ENCODE assay signal across 2 cellular contexts in genomic region chr20:40393161-40393560, GRCh38.
TF ChIP-seq lines count a peak whose summit lies in the region.

No MANE protein-coding gene starts in this region.

TF ChIP-seq in GM23338, 12 proteins besides CTCF, POLR2A, EP300 and RAD21 (continued from another document):
- TF ChIP-seq, protein P1, sequence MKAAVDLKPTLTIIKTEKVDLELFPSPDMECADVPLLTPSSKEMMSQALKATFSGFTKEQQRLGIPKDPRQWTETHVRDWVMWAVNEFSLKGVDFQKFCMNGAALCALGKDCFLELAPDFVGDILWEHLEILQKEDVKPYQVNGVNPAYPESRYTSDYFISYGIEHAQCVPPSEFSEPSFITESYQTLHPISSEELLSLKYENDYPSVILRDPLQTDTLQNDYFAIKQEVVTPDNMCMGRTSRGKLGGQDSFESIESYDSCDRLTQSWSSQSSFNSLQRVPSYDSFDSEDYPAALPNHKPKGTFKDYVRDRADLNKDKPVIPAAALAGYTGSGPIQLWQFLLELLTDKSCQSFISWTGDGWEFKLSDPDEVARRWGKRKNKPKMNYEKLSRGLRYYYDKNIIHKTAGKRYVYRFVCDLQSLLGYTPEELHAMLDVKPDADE (IDR thresholded peaks at IDR 0.05), result no peak
- TF ChIP-seq EZH2 (IDR thresholded peaks at IDR 0.05; ENCODE audit: low read depth, unreplicated experiment) (no peak), ZNF331 (CRISPR knock-in tag; IDR thresholded peaks at IDR 0.05; ENCODE audit: low read depth) (no peak)
- TF ChIP-seq, protein P2, sequence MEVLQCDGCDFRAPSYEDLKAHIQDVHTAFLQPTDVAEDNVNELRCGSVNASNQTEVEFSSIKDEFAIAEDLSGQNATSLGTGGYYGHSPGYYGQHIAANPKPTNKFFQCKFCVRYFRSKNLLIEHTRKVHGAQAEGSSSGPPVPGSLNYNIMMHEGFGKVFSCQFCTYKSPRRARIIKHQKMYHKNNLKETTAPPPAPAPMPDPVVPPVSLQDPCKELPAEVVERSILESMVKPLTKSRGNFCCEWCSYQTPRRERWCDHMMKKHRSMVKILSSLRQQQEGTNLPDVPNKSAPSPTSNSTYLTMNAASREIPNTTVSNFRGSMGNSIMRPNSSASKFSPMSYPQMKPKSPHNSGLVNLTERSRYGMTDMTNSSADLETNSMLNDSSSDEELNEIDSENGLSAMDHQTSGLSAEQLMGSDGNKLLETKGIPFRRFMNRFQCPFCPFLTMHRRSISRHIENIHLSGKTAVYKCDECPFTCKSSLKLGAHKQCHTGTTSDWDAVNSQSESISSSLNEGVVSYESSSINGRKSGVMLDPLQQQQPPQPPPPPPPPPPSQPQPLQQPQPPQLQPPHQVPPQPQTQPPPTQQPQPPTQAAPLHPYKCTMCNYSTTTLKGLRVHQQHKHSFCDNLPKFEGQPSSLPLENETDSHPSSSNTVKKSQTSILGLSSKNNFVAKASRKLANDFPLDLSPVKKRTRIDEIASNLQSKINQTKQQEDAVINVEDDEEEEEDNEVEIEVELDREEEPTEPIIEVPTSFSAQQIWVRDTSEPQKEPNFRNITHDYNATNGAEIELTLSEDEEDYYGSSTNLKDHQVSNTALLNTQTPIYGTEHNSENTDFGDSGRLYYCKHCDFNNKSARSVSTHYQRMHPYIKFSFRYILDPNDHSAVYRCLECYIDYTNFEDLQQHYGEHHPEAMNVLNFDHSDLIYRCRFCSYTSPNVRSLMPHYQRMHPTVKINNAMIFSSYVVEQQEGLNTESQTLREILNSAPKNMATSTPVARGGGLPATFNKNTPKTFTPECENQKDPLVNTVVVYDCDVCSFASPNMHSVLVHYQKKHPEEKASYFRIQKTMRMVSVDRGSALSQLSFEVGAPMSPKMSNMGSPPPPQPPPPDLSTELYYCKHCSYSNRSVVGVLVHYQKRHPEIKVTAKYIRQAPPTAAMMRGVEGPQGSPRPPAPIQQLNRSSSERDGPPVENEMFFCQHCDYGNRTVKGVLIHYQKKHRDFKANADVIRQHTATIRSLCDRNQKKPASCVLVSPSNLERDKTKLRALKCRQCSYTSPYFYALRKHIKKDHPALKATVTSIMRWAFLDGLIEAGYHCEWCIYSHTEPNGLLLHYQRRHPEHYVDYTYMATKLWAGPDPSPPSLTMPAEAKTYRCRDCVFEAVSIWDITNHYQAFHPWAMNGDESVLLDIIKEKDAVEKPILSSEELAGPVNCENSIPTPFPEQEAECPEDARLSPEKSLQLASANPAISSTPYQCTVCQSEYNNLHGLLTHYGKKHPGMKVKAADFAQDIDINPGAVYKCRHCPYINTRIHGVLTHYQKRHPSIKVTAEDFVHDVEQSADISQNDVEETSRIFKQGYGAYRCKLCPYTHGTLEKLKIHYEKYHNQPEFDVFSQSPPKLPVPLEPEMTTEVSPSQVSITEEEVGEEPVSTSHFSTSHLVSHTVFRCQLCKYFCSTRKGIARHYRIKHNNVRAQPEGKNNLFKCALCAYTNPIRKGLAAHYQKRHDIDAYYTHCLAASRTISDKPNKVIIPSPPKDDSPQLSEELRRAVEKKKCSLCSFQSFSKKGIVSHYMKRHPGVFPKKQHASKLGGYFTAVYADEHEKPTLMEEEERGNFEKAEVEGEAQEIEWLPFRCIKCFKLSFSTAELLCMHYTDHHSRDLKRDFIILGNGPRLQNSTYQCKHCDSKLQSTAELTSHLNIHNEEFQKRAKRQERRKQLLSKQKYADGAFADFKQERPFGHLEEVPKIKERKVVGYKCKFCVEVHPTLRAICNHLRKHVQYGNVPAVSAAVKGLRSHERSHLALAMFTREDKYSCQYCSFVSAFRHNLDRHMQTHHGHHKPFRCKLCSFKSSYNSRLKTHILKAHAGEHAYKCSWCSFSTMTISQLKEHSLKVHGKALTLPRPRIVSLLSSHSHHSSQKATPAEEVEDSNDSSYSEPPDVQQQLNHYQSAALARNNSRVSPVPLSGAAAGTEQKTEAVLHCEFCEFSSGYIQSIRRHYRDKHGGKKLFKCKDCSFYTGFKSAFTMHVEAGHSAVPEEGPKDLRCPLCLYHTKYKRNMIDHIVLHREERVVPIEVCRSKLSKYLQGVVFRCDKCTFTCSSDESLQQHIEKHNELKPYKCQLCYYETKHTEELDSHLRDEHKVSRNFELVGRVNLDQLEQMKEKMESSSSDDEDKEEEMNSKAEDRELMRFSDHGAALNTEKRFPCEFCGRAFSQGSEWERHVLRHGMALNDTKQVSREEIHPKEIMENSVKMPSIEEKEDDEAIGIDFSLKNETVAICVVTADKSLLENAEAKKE (CRISPR knock-in tag; IDR thresholded peaks at IDR 0.05), result no peak

TF ChIP-seq in WTC11, 78 proteins besides CTCF, POLR2A, EP300 and RAD21 (continued from another document):
- TF ChIP-seq TEAD1 (CRISPR knock-in tag; IDR thresholded peaks at IDR 0.05), result no peak
- TF ChIP-seq HMGA2 (CRISPR knock-in tag; IDR thresholded peaks at IDR 0.05), result no peak
- no peak for TF ChIP-seq AFF4 (CRISPR knock-in tag; IDR thresholded peaks at IDR 0.05; ENCODE audit: borderline replicate concordance)
- TF ChIP-seq, protein P3, sequence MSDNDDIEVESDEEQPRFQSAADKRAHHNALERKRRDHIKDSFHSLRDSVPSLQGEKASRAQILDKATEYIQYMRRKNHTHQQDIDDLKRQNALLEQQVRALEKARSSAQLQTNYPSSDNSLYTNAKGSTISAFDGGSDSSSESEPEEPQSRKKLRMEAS (CRISPR knock-in tag; IDR thresholded peaks at IDR 0.05), result no peak
- TF ChIP-seq JAZF1 (CRISPR knock-in tag; IDR thresholded peaks at IDR 0.05), result no peak
- no peak for TF ChIP-seq ZNF416 (CRISPR knock-in tag; IDR thresholded peaks at IDR 0.05)
